ENCODE assay signal across 8 cellular contexts in the genomic region with DNA sequence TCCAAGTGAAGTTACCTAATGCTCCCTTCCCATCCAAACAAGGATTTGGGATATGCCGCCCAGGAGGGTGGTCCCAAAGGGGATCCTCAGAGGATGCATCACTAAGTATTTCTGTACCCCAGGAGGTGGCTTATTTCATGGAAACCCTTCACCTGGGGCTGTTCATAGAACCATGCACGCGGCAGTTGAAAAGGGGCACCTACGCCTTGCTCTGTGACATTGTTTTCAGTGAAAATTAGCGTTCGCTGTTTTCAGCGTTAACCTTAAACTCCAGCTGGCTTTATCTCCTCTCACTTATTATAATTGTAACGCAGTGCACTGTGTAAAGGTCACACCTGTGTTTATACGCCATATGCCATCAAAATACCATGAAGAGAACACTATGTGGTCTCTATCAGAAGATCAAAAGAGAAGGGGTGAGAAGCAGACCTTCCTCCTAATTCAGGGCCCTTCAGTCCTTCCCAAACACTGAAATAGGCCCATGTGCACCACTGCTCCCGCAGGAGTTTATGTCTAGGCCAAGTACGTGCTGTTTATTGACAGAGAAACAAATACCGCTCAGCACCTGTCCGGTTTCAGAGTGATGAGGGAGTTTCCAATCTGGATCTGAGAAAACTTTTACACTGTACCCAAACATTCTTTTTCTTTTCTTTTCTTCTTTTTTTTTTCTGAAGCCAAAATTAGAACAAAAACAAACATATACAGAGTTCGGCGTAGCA.
DNase-seq lines count a peak whose midpoint lies in the region; ATAC-seq and TF ChIP-seq lines count a peak whose summit lies in the region.

No MANE protein-coding gene starts in this region.

- H3K27ac ChIP-seq in CD4-positive, alpha-beta T cell (ENCODE audit: low read depth, low read length): peak overlapping the region; percentile 96
- peak overlapping the region; percentile 29 to 72 (median 42) for H3K27ac ChIP-seq in body of pancreas

- peak overlapping the region; percentile 91 for H3K27ac Mint-ChIP-seq in CD4-positive, alpha-beta T cell

- POLR2A ChIA-PET in CD4-positive, alpha-beta T cell (lab: Charles Lee): interaction anchor here (0.7 to 3.0 kb wide), 11 partner anchors 19 to 265 kb away, joined by 3 to 31 read pairs (median 5); a partner anchor contains a TSS

- DNase-seq in CD4-positive, alpha-beta T cell: peak in 1 of 10 experiments; percentile 20
- DNase-seq in NCI-H2107 treated with DMSO at 0.1 percent for 48 hours (lab: John Stamatoyannopoulos, UW; ENCODE audit: unreplicated experiment) (peak; percentile 83), body of pancreas (peak in 2 of 4 donors; percentile 28 to 30), NOMO-1 (lab: John Stamatoyannopoulos, UW; ENCODE audit: unreplicated experiment in 2 of 2) (no peak), A172 (ENCODE audit: low spot score) (no peak), HAP-1 (ENCODE audit: low spot score in 2 of 2) (no peak), head of caudate nucleus (no peak)

- no peaks in the 10 kb centered on the region for H3K27me3 ChIP-seq in CD4-positive, alpha-beta T cell (ENCODE audit: control insufficient read depth, insufficient read depth, low read length)
- H3K27me3 ChIP-seq in body of pancreas (no peaks in the 10 kb centered on the region), HAP-1 (ENCODE audit: low read depth) (no peaks in the 10 kb centered on the region)

- H3K36me3 ChIP-seq in body of pancreas (replicated peaks in 1 of 2; ENCODE audit: insufficient read depth in 1 of 2, low read depth in 2 of 2) (no peaks in the 10 kb centered on the region), HAP-1 (replicated peaks) (no peaks in the 10 kb centered on the region)

- H3K27me3 Mint-ChIP-seq in CD4-positive, alpha-beta T cell: no peaks in the 10 kb centered on the region

- no peak for TF ChIP-seq CTCF in CD4-positive, alpha-beta T cell (IDR thresholded peaks at IDR 0.05)
- no peak for TF ChIP-seq CTCF in body of pancreas (IDR thresholded peaks at IDR 0.05)

- peaks cover 32% of the 10 kb centered on the region for H3K4me1 ChIP-seq in body of pancreas
- peaks cover 9% of the 10 kb centered on the region for H3K4me1 ChIP-seq in HAP-1

- H3K36me3 Mint-ChIP-seq in CD4-positive, alpha-beta T cell (ENCODE audit: low read depth): no peaks in the 10 kb centered on the region

- CTCF ChIA-PET in CD4-positive, alpha-beta T cell (lab: Charles Lee): interaction anchor here (1.5 to 2.0 kb wide), 2 partner anchors 160 to 161 kb away, joined by 6 to 10 read pairs; no protein-coding TSS in a partner anchor

- intact Hi-C loops in CD4-positive, alpha-beta T cell (cut with DNase I, micrococcal nuclease): loop anchor here (1.0 to 10.0 kb wide), 3 partner anchors 19 to 633 kb away; a partner anchor contains a TSS
- intact Hi-C loops in body of pancreas (cut with DNase I): no loop called here
- intact Hi-C loops in head of caudate nucleus (cut with DNase I): no loop called here

- TF ChIP-seq POLR2A in body of pancreas (IDR thresholded peaks at IDR 0.05): no peak

- H3K4me3 ChIP-seq in body of pancreas (no peak overlapping the region), HAP-1 (no peak overlapping the region)

- in situ Hi-C loops in HAP-1 (cut with MboI; ENCODE audit: low sequenced_read_pairs): no loop called here

- no peaks in the 10 kb centered on the region for H3K9me3 ChIP-seq in CD4-positive, alpha-beta T cell (ENCODE audit: control insufficient read depth, low read length)
- no peaks in the 10 kb centered on the region for H3K9me3 ChIP-seq in body of pancreas
- H3K9me3 ChIP-seq in HAP-1: no peaks in the 10 kb centered on the region

- WGBS in body of pancreas, 2 donors: 43% methylated on average over 15 of the region's 15 CpGs

- H3K9me3 Mint-ChIP-seq in CD4-positive, alpha-beta T cell: no peaks in the 10 kb centered on the region

- peaks cover 99% of the 10 kb centered on the region for H3K4me1 Mint-ChIP-seq in CD4-positive, alpha-beta T cell (ENCODE audit: low read depth)

- ATAC-seq in CD4-positive, alpha-beta T cell (ENCODE audit: poor library complexity): no peak
- ATAC-seq in GM19351 (IDR thresholded peaks at IDR 0.05; ENCODE audit: unreplicated experiment): peak; percentile 5
- no peak for ATAC-seq in body of pancreas

- peak overlapping the region; percentile 85 for H3K4me3 Mint-ChIP-seq in CD4-positive, alpha-beta T cell

Comparison
In these comparisons a context has a peak if more than half of its experiments do, and no peak if none do; other contexts are left out.
1. intact Hi-C loops: an anchor here in CD4-positive, alpha-beta T cell (1.0 to 10.0 kb wide); none called in body of pancreas and head of caudate nucleus.